ENCODE assay signal across 21 cellular contexts in genomic region chr5:95816341-95816740, GRCh38. TPM values are rescaled to one million over a fixed set of nuclear protein-coding genes. Genes with fewer than 3 reads are reported as not detected.
DNase-seq lines count a peak whose midpoint lies in the region; ATAC-seq, FAIRE-seq and TF ChIP-seq lines count a peak whose summit lies in the region.
"Had no signal": no experiment of that assay in that cellular context is flagged by ENCODE, and none has a peak within 500 bp of the region (broad histone marks: within the 10 kb centered on the region; RNA-seq: fewer than 3 reads in every experiment).

No MANE protein-coding gene starts in this region.

- no TSS peak for BruUV-seq in GM12878 (replicated peaks; lab: Mats Ljungman, UMichigan)

- H3K27ac Mint-ChIP-seq in activated CD4-positive, alpha-beta T cell treated with anti-CD3 and anti-CD28 coated beads for 36 hours, result peak overlapping the region; percentile 5
- H3K27ac Mint-ChIP-seq in CD8-positive, alpha-beta memory T cell, result peak overlapping the region; percentile 7 to 100 (median 92)
- H3K27ac Mint-ChIP-seq: progenitor cell of endocrine pancreas had no signal

- TF ChIP-seq EP300 in GM12878 (IDR thresholded peaks at IDR 0.05; ENCODE audit: borderline replicate concordance in 1 of 2, control insufficient read depth in 1 of 2, low read depth in 2 of 2, low read length in 2 of 2), result no peak

- H2AFZ ChIP-seq in GM12878 (ENCODE audit: control insufficient read depth, low read depth, low read length), result no peak overlapping the region
- H2AFZ ChIP-seq: PC-9 had no signal

- H3K27me3 ChIP-seq in CD8-positive, alpha-beta memory T cell (ENCODE audit: insufficient read depth, low read length, poor library complexity, severe bottlenecking), result no peaks in the 10 kb centered on the region
- H3K27me3 ChIP-seq in GM12878 (replicated peaks in 1 of 2; ENCODE audit: control insufficient read depth in 2 of 2, insufficient read depth in 2 of 2, low read length in 1 of 2) (no peaks in the 10 kb centered on the region), psoas muscle (ENCODE audit: insufficient read depth in 3 of 3, low read length in 2 of 3) (no peaks in the 10 kb centered on the region)
- H3K27me3 ChIP-seq: SJCRH30 had no signal

- no peak for TF ChIP-seq POLR2A in GM12878 (IDR thresholded peaks at IDR 0.05; ENCODE audit: low read depth, low read length)

- POLR2A ChIA-PET in activated CD4-positive, alpha-beta T cell treated with anti-CD3 and anti-CD28 coated beads for 36 hours (lab: Charles Lee), result no interaction called here
- POLR2A ChIA-PET in CD8-positive, alpha-beta memory T cell (lab: Charles Lee), result no interaction called here
- POLR2A ChIA-PET in GM12878 (lab: Charles Lee), result interaction anchor here (0.8 to 10.1 kb wide), 5 partner anchors 7 to 29 kb away, joined by 4 to 153 read pairs (median 4); no protein-coding TSS in a partner anchor

- peaks cover 51% of the 10 kb centered on the region for H3K79me2 ChIP-seq in GM12878 (ENCODE audit: control insufficient read depth, insufficient read depth, low read length)

- no peak for TF ChIP-seq RAD21 in GM12878 (IDR thresholded peaks at IDR 0.05; ENCODE audit: insufficient read depth, low read depth, low read length)

- H3K36me3 Mint-ChIP-seq in activated CD4-positive, alpha-beta T cell treated with anti-CD3 and anti-CD28 coated beads for 36 hours (ENCODE audit: low read depth), result peaks cover 21% of the 10 kb centered on the region
- peaks cover 11 to 73% (median 31%) of the 10 kb centered on the region in 3 donors for H3K36me3 Mint-ChIP-seq in CD8-positive, alpha-beta memory T cell

- no peak overlapping the region for H3K4me3 Mint-ChIP-seq in activated CD4-positive, alpha-beta T cell treated with anti-CD3 and anti-CD28 coated beads for 36 hours
- peak overlapping the region; percentile 88 to 100 (median 98) for H3K4me3 Mint-ChIP-seq in CD8-positive, alpha-beta memory T cell
- H3K4me3 Mint-ChIP-seq: nephron had no signal

- TF ChIP-seq CTCF in GM12878 (IDR thresholded peaks at IDR 0.05 in 2 of 3, conservative IDR thresholded peaks at IDR 0.05 in 1 of 3; ENCODE audit: control insufficient read depth in 2 of 3, extremely low read depth in 1 of 3, insufficient read depth in 1 of 3, low read depth in 3 of 3, low read length in 3 of 3), result no peak
- TF ChIP-seq CTCF in psoas muscle (IDR thresholded peaks at IDR 0.05), result no peak

- FAIRE-seq in GM12878 (lab: Jason Lieb, UNC), result no peak
- FAIRE-seq: astrocyte, islet of Langerhans had no signal

- H3K36me3 ChIP-seq in CD8-positive, alpha-beta memory T cell (ENCODE audit: insufficient read depth, low read length), result peaks cover 28% of the 10 kb centered on the region
- H3K36me3 ChIP-seq in GM12878 (ENCODE audit: control insufficient read depth in 2 of 2, insufficient read depth in 2 of 2, low read length in 1 of 2), result peaks cover 2 to 24% of the 10 kb centered on the region in 2 experiments
- H3K36me3 ChIP-seq in psoas muscle (ENCODE audit: insufficient read depth in 1 of 2, low read depth in 1 of 2), result peaks cover 16 to 68% of the 10 kb centered on the region in 2 donors
- H3K36me3 ChIP-seq: thoracic aorta had no signal

- H3K4me1 Mint-ChIP-seq in activated CD4-positive, alpha-beta T cell treated with anti-CD3 and anti-CD28 coated beads for 36 hours, result peaks cover 80% of the 10 kb centered on the region
- peaks cover 81 to 91% (median 82%) of the 10 kb centered on the region in 3 donors for H3K4me1 Mint-ChIP-seq in CD8-positive, alpha-beta memory T cell

- no peak overlapping the region for H3K9ac ChIP-seq in GM12878 (ENCODE audit: control insufficient read depth, insufficient read depth, low read length)

- RAD21 ChIA-PET in GM12878 (lab: Charles Lee; ENCODE audit: unreplicated experiment), result interaction anchor here (1.1 to 12.7 kb wide), 4 partner anchors 9 to 35 kb away, joined by 3 to 186 read pairs (median 27); no protein-coding TSS in a partner anchor

- no peak for DNase-seq in activated CD4-positive, alpha-beta T cell treated with anti-CD3 and anti-CD28 coated beads for 36 hours
- no peak for DNase-seq in activated CD4-positive, alpha-beta T cell treated with anti-CD3 and anti-CD28 coated beads for 1 hour
- DNase-seq in CD8-positive, alpha-beta memory T cell, result peak in 1 of 5 donors; percentile 19
- DNase-seq in GM12878 (ENCODE audit: low read depth, low spot score), result no peak
- DNase-seq in psoas muscle, result no peak
- no peak for DNase-seq in activated gamma-delta T cell treated with Interleukin-2 at 50 U/mL for 16 hours
- DNase-seq in NCI-H128 (lab: John Stamatoyannopoulos, UW; ENCODE audit: unreplicated experiment), result no peak
- DNase-seq in ecto neural progenitor cell (ENCODE audit: low spot score), result no peak
- DNase-seq: 8988T; NCI-H1417 treated with DMSO at 0.1 percent for 48 hours; NCI-H2171; PC-9; SJCRH30; stimulated activated CD4-positive, alpha-beta T cell treated with anti-CD3 and anti-CD28 coated beads, Interleukin-4, amount 100 ng/mL, for 24 hours had no signal

- peaks cover 74% of the 10 kb centered on the region for H3K4me1 ChIP-seq in CD8-positive, alpha-beta memory T cell (ENCODE audit: insufficient read depth, low read length)
- H3K4me1 ChIP-seq in GM12878 (ENCODE audit: control insufficient read depth, insufficient read depth, low read length) (peaks cover 7% of the 10 kb centered on the region; the same call in 1 of the 2 replicates), psoas muscle (peaks cover 72% of the 10 kb centered on the region)

- no peak overlapping the region for H3K27ac ChIP-seq in CD8-positive, alpha-beta memory T cell (ENCODE audit: low read depth, low read length)
- H3K27ac ChIP-seq in GM12878 (ENCODE audit: control insufficient read depth, insufficient read depth), result no peak overlapping the region
- H3K27ac ChIP-seq in psoas muscle, result peak overlapping the region; percentile 95
- H3K27ac ChIP-seq: C4-2B, PC-9, thoracic aorta had no signal

- H3K9me3 Mint-ChIP-seq in activated CD4-positive, alpha-beta T cell treated with anti-CD3 and anti-CD28 coated beads for 36 hours (ENCODE audit: low read depth), result no peaks in the 10 kb centered on the region
- H3K9me3 Mint-ChIP-seq in CD8-positive, alpha-beta memory T cell, result no peaks in the 10 kb centered on the region
- H3K9me3 Mint-ChIP-seq: nephron had no signal

- no peaks in the 10 kb centered on the region for H4K20me1 ChIP-seq in GM12878 (ENCODE audit: control insufficient read depth, insufficient read depth)

- H3K4me2 ChIP-seq in GM12878 (ENCODE audit: control insufficient read depth, insufficient read depth), result no peak overlapping the region
- H3K4me2 ChIP-seq: PC-9 had no signal

- H3K27me3 Mint-ChIP-seq in activated CD4-positive, alpha-beta T cell treated with anti-CD3 and anti-CD28 coated beads for 36 hours, result no peaks in the 10 kb centered on the region
- no peaks in the 10 kb centered on the region for H3K27me3 Mint-ChIP-seq in CD8-positive, alpha-beta memory T cell
- H3K27me3 Mint-ChIP-seq: progenitor cell of endocrine pancreas had no signal

- 90% methylated on average over 8 of the region's 8 CpGs for WGBS in GM12878 (ENCODE audit: insufficient coverage, insufficient replicate concordance, low lambda C conversion rate, missing lambda C conversion rate)
- 91 to 95% (median 92%) methylated on average over 8 of the region's 8 CpGs for WGBS in psoas muscle, 3 donors

- no peak for ATAC-seq in activated CD4-positive, alpha-beta T cell treated with anti-CD3 and anti-CD28 coated beads for 36 hours
- ATAC-seq in GM12878 (no peak), psoas muscle (no peak)

- SMC1A ChIA-PET in GM12878 (lab: Charles Lee; ENCODE audit: uncharacterized antibody, unreplicated experiment), result interaction anchor here (1.2 to 15.2 kb wide), 5 partner anchors 9 to 35 kb away, joined by 4 to 320 read pairs (median 62); no protein-coding TSS in a partner anchor

- intact Hi-C loops in activated CD4-positive, alpha-beta T cell treated with anti-CD3 and anti-CD28 coated beads for 36 hours (cut with DNase I, micrococcal nuclease), result no loop called here
- intact Hi-C loops in GM12878 (cut with micrococcal nuclease; ENCODE audit: unreplicated experiment) (no loop called here), psoas muscle (cut with DNase I) (no loop called here)

- H3K9me3 ChIP-seq in CD8-positive, alpha-beta memory T cell (ENCODE audit: low read length), result no peaks in the 10 kb centered on the region
- H3K9me3 ChIP-seq in GM12878 (replicated peaks; ENCODE audit: control insufficient read depth, insufficient read depth, low read length) (no peaks in the 10 kb centered on the region), psoas muscle (no peaks in the 10 kb centered on the region)
- H3K9me3 ChIP-seq: SJCRH30, thoracic aorta had no signal

- peak overlapping the region; percentile 49 for H3K4me3 ChIP-seq in CD8-positive, alpha-beta memory T cell (ENCODE audit: low read length)
- H3K4me3 ChIP-seq in GM12878 (peak overlapping the region; percentile 3; the same call in 1 of the 2 replicates), psoas muscle (peak overlapping the region; percentile 95)
- H3K4me3 ChIP-seq: PC-9, SJCRH30, skin epidermis, thoracic aorta had no signal

- in situ Hi-C loops in GM12878 (cut with MboI), result no loop called here

- CTCF ChIA-PET in activated CD4-positive, alpha-beta T cell treated with anti-CD3 and anti-CD28 coated beads for 36 hours (lab: Charles Lee), result interaction anchor here (0.8 to 11.1 kb wide), 5 partner anchors 18 to 63 kb away, joined by 3 to 89 read pairs (median 3); no protein-coding TSS in a partner anchor
- CTCF ChIA-PET in CD8-positive, alpha-beta memory T cell (lab: Charles Lee), result interaction anchor here (1.5 to 10.2 kb wide), 3 partner anchors 21 to 34 kb away, joined by 4 to 105 read pairs (median 82); no protein-coding TSS in a partner anchor
- CTCF ChIA-PET in GM12878 (lab: Yijun Ruan, JAX), result interaction anchor here (1.2 to 11.4 kb wide), 3 partner anchors 22 to 33 kb away, joined by 3 to 145 read pairs (median 102); no protein-coding TSS in a partner anchor

RNA-seq across cellular contexts. Expression of gene GLRX, which starts 6.2 kb away (rescaled TPM):
- total RNA-seq in activated CD4-positive, alpha-beta T cell treated with anti-CD3 and anti-CD28 coated beads for 36 hours, result 10 to 100 TPM; 21.0 to 31.5 TPM
- total RNA-seq in CD8-positive, alpha-beta memory T cell, result 10 to 100 TPM; 22.2 to 25.0 TPM
- 240 TPM for polyA plus RNA-seq in CD8-positive, alpha-beta memory T cell
- 41.5 and 42.2 TPM in 2 replicates for total RNA-seq in GM12878 (2013; cell fraction: nucleolus; rRNA removed)
- total RNA-seq in GM12878 (2014; rRNA removed) (103 and 127 TPM in 2 replicates), GM12878 (2014; rRNA removed; fragmentation: Illumina TruSeq; extraction: Trizol) (63.0 and 66.7 TPM in 2 replicates), GM12878 (2021) (80.0 and 80.2 TPM in 2 replicates), psoas muscle (100 to 1,000 TPM; 131 to 888 (median 651) TPM)
- polyA plus RNA-seq in GM12878 (2011; ENCODE audit: low read depth), result 58.0 TPM
- polyA plus RNA-seq in GM12878 (2011; rRNA removed) (188 and 194 TPM in 2 replicates), GM12878 (2014; fragmentation: Illumina TruSeq; extraction: Trizol) (130 and 179 TPM in 2 replicates), GM12878 (2014; fragmentation: Nextera tagmentation; extraction: Ambion mirVana) (100 to 1,000 TPM; 311 to 366 TPM), GM12878 (2014; rRNA removed) (195 and 236 TPM in 2 replicates), GM12878 (2016; fragmentation: Nextera tagmentation; extraction: Ambion mirVana) (100 to 1,000 TPM; 185 to 187 TPM), psoas muscle (1,000 to 10,000 TPM; 1,121 to 3,024 (median 1,342) TPM)
- 89.8 and 172 TPM in 2 replicates for polyA plus RNA-seq in GM12878 (2011; cell fraction: cytosol; rRNA removed)
- 74.7 and 110 TPM in 2 replicates for polyA plus RNA-seq in GM12878 (2011; cell fraction: nucleus; rRNA removed)
- 135 and 145 TPM in 2 replicates for polyA plus RNA-seq in GM12878 (2012)
- 69.4 and 81.1 TPM in 2 replicates for polyA minus RNA-seq in GM12878 (2011; rRNA and poly(A)+ RNA removed)
- polyA minus RNA-seq in GM12878 (2011; cell fraction: cytosol; rRNA and poly(A)+ RNA removed), result 9.3 and 12.3 TPM in 2 replicates
- 41.7 and 62.0 TPM in 2 replicates for polyA minus RNA-seq in GM12878 (2011; cell fraction: nucleus; rRNA and poly(A)+ RNA removed)

Comparison
In these comparisons a context has a peak if more than half of its experiments do, and no peak if none do; other contexts are left out.
1. H3K4me3 ChIP-seq: peak in every context shown above with its lines; median percentile 95 in psoas muscle; 49 in CD8-positive, alpha-beta memory T cell; 3 in GM12878.